In genomic region chr1:33111965-33112364, GRCh38 we compare ENCODE assay signal across 10 cellular contexts. TPM values are rescaled to one million over a fixed set of nuclear protein-coding genes. Genes with fewer than 3 reads are reported as not detected.
DNase-seq lines count a peak whose midpoint lies in the region; ATAC-seq and TF ChIP-seq lines count a peak whose summit lies in the region.
"Had no signal": no experiment of that assay in that cellular context is flagged by ENCODE, and none has a peak within 500 bp of the region (broad histone marks: within the 10 kb centered on the region; RNA-seq: fewer than 3 reads in every experiment).

No MANE protein-coding gene starts in this region.

- peak; percentile 64 for DNase-seq in DMS 273 (lab: John Stamatoyannopoulos, UW; ENCODE audit: unreplicated experiment)
- DNase-seq in DMS 273 treated with DMSO at 0.1 percent for 48 hours (lab: John Stamatoyannopoulos, UW): no peak
- peak; percentile 26 for DNase-seq in LNCaP clone FGC (ENCODE audit: low read depth)
- DNase-seq in activated T-helper 2 cell treated with anti-CD3 and anti-CD28 coated beads, Interferon-gamma antibody, Interleukin-2, Interleukin-4, amounts not matched to agents 10 μg/mL and 5 μg/mL and 100 μg/mL, durations not matched to agents 14 hours and 24 hours and 36 hours (ENCODE audit: low spot score): peak; percentile 2
- DNase-seq in right lobe of liver: no peak
- no peak for DNase-seq in OCI-M2 (lab: John Stamatoyannopoulos, UW; ENCODE audit: unreplicated experiment)
- DNase-seq: 8988T; activated CD4-positive, CD25-positive, alpha-beta regulatory T cell had no signal

- intact Hi-C loops in activated T-helper 2 cell treated with anti-CD3 and anti-CD28 coated beads, Interferon-gamma antibody, Interleukin-2, Interleukin-4, amounts not matched to agents 10 μg/mL and 5 μg/mL and 100 μg/mL, durations not matched to agents 14 hours and 24 hours and 36 hours (cut with micrococcal nuclease): no loop called here
- intact Hi-C loops in right lobe of liver (cut with DNase I): no loop called here

- peaks cover 7% of the 10 kb centered on the region for H3K27me3 Mint-ChIP-seq in activated T-helper 2 cell treated with anti-CD3 and anti-CD28 coated beads, Interferon-gamma antibody, Interleukin-2, Interleukin-4, amounts not matched to agents 10 μg/mL and 5 μg/mL and 100 μg/mL, durations not matched to agents 14 hours and 24 hours and 36 hours (ENCODE audit: low read depth)

- H3K4me1 ChIP-seq in right lobe of liver: no peaks in the 10 kb centered on the region

- H3K4me1 Mint-ChIP-seq in activated T-helper 2 cell treated with anti-CD3 and anti-CD28 coated beads, Interferon-gamma antibody, Interleukin-2, Interleukin-4, amounts not matched to agents 10 μg/mL and 5 μg/mL and 100 μg/mL, durations not matched to agents 14 hours and 24 hours and 36 hours (ENCODE audit: low read depth): peaks cover 7% of the 10 kb centered on the region

- no peak overlapping the region for H3K27ac ChIP-seq in right lobe of liver

- no peak for TF ChIP-seq POLR2A in right lobe of liver (IDR thresholded peaks at IDR 0.05)

- H3K4me3 ChIP-seq in LNCaP clone FGC (ENCODE audit: low read depth, low read length): no peak overlapping the region
- H3K4me3 ChIP-seq in right lobe of liver: no peak overlapping the region

- peaks cover 13% of the 10 kb centered on the region for H3K9me3 Mint-ChIP-seq in activated T-helper 2 cell treated with anti-CD3 and anti-CD28 coated beads, Interferon-gamma antibody, Interleukin-2, Interleukin-4, amounts not matched to agents 10 μg/mL and 5 μg/mL and 100 μg/mL, durations not matched to agents 14 hours and 24 hours and 36 hours

- no peak overlapping the region for H3K4me3 Mint-ChIP-seq in activated T-helper 2 cell treated with anti-CD3 and anti-CD28 coated beads, Interferon-gamma antibody, Interleukin-2, Interleukin-4, amounts not matched to agents 10 μg/mL and 5 μg/mL and 100 μg/mL, durations not matched to agents 14 hours and 24 hours and 36 hours (ENCODE audit: low read depth)

- TF ChIP-seq CTCF in LNCaP clone FGC (IDR thresholded peaks at IDR 0.05; ENCODE audit: control insufficient read depth, extremely low read depth, insufficient read depth): peak; percentile 89
- peak in 3 of 4 donors; percentile 13 to 34 (median 28) for TF ChIP-seq CTCF in right lobe of liver (IDR thresholded peaks at IDR 0.05)

- H3K36me3 Mint-ChIP-seq in activated T-helper 2 cell treated with anti-CD3 and anti-CD28 coated beads, Interferon-gamma antibody, Interleukin-2, Interleukin-4, amounts not matched to agents 10 μg/mL and 5 μg/mL and 100 μg/mL, durations not matched to agents 14 hours and 24 hours and 36 hours (ENCODE audit: low read depth): peaks cover 9% of the 10 kb centered on the region

- no peaks in the 10 kb centered on the region for H3K9me3 ChIP-seq in right lobe of liver

- H3K36me3 ChIP-seq in right lobe of liver: no peaks in the 10 kb centered on the region

- no peak overlapping the region for H3K27ac Mint-ChIP-seq in activated T-helper 2 cell treated with anti-CD3 and anti-CD28 coated beads, Interferon-gamma antibody, Interleukin-2, Interleukin-4, amounts not matched to agents 10 μg/mL and 5 μg/mL and 100 μg/mL, durations not matched to agents 14 hours and 24 hours and 36 hours

- ATAC-seq in right lobe of liver (peak in 1 of 4 donors; percentile 50), GM21390 (IDR thresholded peaks at IDR 0.05; ENCODE audit: unreplicated experiment) (no peak), HG03520 (IDR thresholded peaks at IDR 0.05; ENCODE audit: unreplicated experiment) (no peak)

- H3K27me3 ChIP-seq in right lobe of liver: no peaks in the 10 kb centered on the region

- 34% methylated on average over 3 of the region's 3 CpGs for WGBS in right lobe of liver (ENCODE audit: insufficient coverage, low coverage, low lambda C conversion rate, missing lambda C conversion rate)

RNA-seq across cellular contexts. Expression of gene AZIN2, which starts 31.0 kb away (rescaled TPM):
- 2.4 and 2.9 TPM in 2 replicates for total RNA-seq in activated T-helper 2 cell treated with anti-CD3 and anti-CD28 coated beads, Interferon-gamma antibody, Interleukin-2, Interleukin-4, amounts not matched to agents 10 μg/mL and 5 μg/mL and 100 μg/mL, durations not matched to agents 14 hours and 24 hours and 36 hours
- total RNA-seq in right lobe of liver: 1 to 10 TPM in 2 of 6 experiments, under 1 TPM in 4; 0.62 to 1.2 (median 0.85) TPM

Comparison
In these comparisons a context has a peak if more than half of its experiments do, and no peak if none do; other contexts are left out.
1. DNase-seq: peak in DMS 273 (single experiment), LNCaP clone FGC (single experiment) and activated T-helper 2 cell treated with anti-CD3 and anti-CD28 coated beads, Interferon-gamma antibody, Interleukin-2, Interleukin-4, amounts not matched to agents 10 μg/mL and 5 μg/mL and 100 μg/mL, durations not matched to agents 14 hours and 24 hours and 36 hours (single experiment); none in DMS 273 treated with DMSO at 0.1 percent for 48 hours (single experiment), right lobe of liver (0 of 3) and OCI-M2 (single experiment).